In the genomic region with DNA sequence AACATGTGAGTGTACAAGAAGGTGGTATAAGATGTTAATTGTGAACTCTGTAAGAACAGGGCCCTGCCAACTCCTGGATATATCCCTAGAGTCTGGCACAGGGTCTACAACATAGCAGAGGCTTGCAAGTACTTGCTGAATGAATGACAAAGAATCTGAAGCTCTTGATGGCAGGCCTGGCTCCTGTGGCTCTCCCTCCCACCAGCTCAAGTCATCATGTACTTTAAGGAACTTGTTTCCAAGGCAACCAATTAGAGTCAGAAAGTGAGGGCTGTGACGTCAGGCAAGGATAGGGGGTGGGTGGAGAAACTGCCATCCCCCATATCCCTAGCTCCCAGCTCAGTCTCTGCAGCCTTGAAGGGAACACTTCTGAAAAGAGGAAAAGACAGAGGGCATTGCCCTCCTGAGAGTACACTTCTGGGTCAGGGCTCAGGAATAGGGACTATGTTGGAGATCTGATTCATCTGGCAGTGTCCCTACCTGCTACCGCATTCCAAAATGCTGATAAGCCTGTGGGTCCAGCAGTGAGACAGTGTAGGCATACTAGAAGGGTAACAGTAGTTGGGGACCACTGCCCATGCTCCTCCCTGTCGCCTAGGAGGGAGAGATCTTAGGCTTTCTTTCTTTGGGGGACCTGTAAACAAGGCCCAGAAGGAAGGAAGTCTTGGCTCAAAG, we compare ENCODE assay signal across 22 cellular contexts. TPM values are rescaled to one million over a fixed set of nuclear protein-coding genes. Genes with fewer than 3 reads are reported as not detected.
A peak's percentile ranks its signal among the peaks of the same experiment; 100 is the strongest.
DNase-seq lines count a peak whose midpoint lies in the region; ATAC-seq, FAIRE-seq and TF ChIP-seq lines count a peak whose summit lies in the region.
"Had no signal": no experiment of that assay in that cellular context is flagged by ENCODE, and none has a peak within 500 bp of the region (broad histone marks: within the 10 kb centered on the region; RNA-seq: fewer than 3 reads in every experiment).

No MANE protein-coding gene starts in this region.

- H2BK120ac ChIP-seq in H1 (replicated peaks; ENCODE audit: low read depth, low read length): no peak overlapping the region

- no peak overlapping the region for H4K91ac ChIP-seq in H1 (replicated peaks; ENCODE audit: insufficient read length, low read length)

- H3K23ac ChIP-seq in H1 (ENCODE audit: insufficient read length): no peak overlapping the region

- no peak overlapping the region for H2AFZ ChIP-seq in GM23248
- H2AFZ ChIP-seq in H1 (ENCODE audit: low read length): peak overlapping the region; percentile 24; the same call in 1 of the 2 replicates
- no peak overlapping the region for H2AFZ ChIP-seq in neural progenitor cell (replicated peaks)

- no peak overlapping the region for H3K56ac ChIP-seq in H1 (replicated peaks; ENCODE audit: insufficient read length, low read depth, low read length)

- no peak overlapping the region for H4K5ac ChIP-seq in H1 (ENCODE audit: insufficient read length, low read depth, low read length)

- H3K4me3 Mint-ChIP-seq in neural progenitor cell (no peak overlapping the region), natural killer cell (no peak overlapping the region)
- H3K4me3 Mint-ChIP-seq: activated CD8-positive, alpha-beta T cell treated with anti-CD3 and anti-CD28 coated beads, Interleukin-2, amount 10 ng/mL, durations not matched to agents 7 days and 5 days; neural crest cell had no signal

- H3K36me3 ChIP-seq in GM23248 (ENCODE audit: low read depth): no peaks in the 10 kb centered on the region
- no peaks in the 10 kb centered on the region for H3K36me3 ChIP-seq in H1 (ENCODE audit: control insufficient read depth in 2 of 4, insufficient read depth in 4 of 4, low read length in 3 of 4)
- no peaks in the 10 kb centered on the region for H3K36me3 ChIP-seq in neural progenitor cell
- H3K36me3 ChIP-seq: HAP-1, sigmoid colon, thoracic aorta had no signal

- CTCF ChIA-PET in H1 (lab: Charles Lee; ENCODE audit: partially characterized antibody): interaction anchor here (0.6 to 2.1 kb wide), 9 partner anchors 9 to 276 kb away, joined by 3 to 9 read pairs (median 3); no protein-coding TSS in a partner anchor

- no peak overlapping the region for H3K4ac ChIP-seq in H1 (replicated peaks; ENCODE audit: insufficient read length, low read depth, low read length)

- H3K27me3 ChIP-seq in GM23248 (replicated peaks; ENCODE audit: insufficient read depth) (peaks cover 24% of the 10 kb centered on the region), H1 (replicated peaks in 1 of 4; ENCODE audit: control insufficient read depth in 3 of 4, extremely low read depth in 1 of 4, insufficient read depth in 3 of 4, low read length in 3 of 4) (no peaks in the 10 kb centered on the region), neural progenitor cell (no peaks in the 10 kb centered on the region)

- H3K9ac ChIP-seq in GM23248: no peak overlapping the region
- no peak overlapping the region for H3K9ac ChIP-seq in H1 (replicated peaks in 1 of 4; ENCODE audit: extremely low read depth in 1 of 4, low read depth in 3 of 4, low read length in 3 of 4)
- no peak overlapping the region for H3K9ac ChIP-seq in neural progenitor cell

- POLR2A ChIA-PET in H1 (lab: Charles Lee; ENCODE audit: partially characterized antibody): interaction anchor here (0.6 to 1.7 kb wide), 2 partner anchors 9 to 54 kb away, joined by 3 to 6 read pairs; no protein-coding TSS in a partner anchor

- H2AK5ac ChIP-seq in H1 (ENCODE audit: low read depth, low read length): no peak overlapping the region

- H4K20me1 ChIP-seq in GM23248 (ENCODE audit: insufficient read depth) (no peaks in the 10 kb centered on the region), H1 (replicated peaks in 1 of 2; ENCODE audit: control insufficient read depth in 1 of 2, insufficient read depth in 2 of 2, low read length in 2 of 2) (no peaks in the 10 kb centered on the region), neural progenitor cell (ENCODE audit: low read depth) (no peaks in the 10 kb centered on the region)

- in situ Hi-C loops in GM23248 (cut with MboI): no loop called here

- no peak overlapping the region for H2BK12ac ChIP-seq in H1 (ENCODE audit: low read depth, low read length)

- intact Hi-C loops in natural killer cell (cut with micrococcal nuclease): no loop called here

- FAIRE-seq in H1 (lab: Jason Lieb, UNC): no peak
- FAIRE-seq: G401.6, GM12892, islet of Langerhans had no signal

- H3K4me3 ChIP-seq in GM23248 (no peak overlapping the region), H1 (ENCODE audit: extremely low read depth in 1 of 4, insufficient read depth in 2 of 4, low read depth in 3 of 4, low read length in 4 of 4) (no peak overlapping the region), neural progenitor cell (no peak overlapping the region)
- H3K4me3 ChIP-seq: coronary artery, HAP-1, sigmoid colon, thoracic aorta had no signal

- H3K4me1 ChIP-seq in GM23248 (ENCODE audit: insufficient read depth) (no peaks in the 10 kb centered on the region), H1 (replicated peaks in 1 of 4; ENCODE audit: control insufficient read depth in 3 of 4, insufficient read depth in 4 of 4, low read length in 3 of 4) (peaks cover 0 to 3% (median 0%) of the 10 kb centered on the region in 4 experiments; a peak in 2 of 7 replicates), neural progenitor cell (peaks cover 43% of the 10 kb centered on the region)
- H3K4me1 ChIP-seq: Caco-2, HAP-1, sigmoid colon had no signal

- no peaks in the 10 kb centered on the region for H3K79me2 ChIP-seq in GM23248 (ENCODE audit: insufficient read depth)
- no peaks in the 10 kb centered on the region for H3K79me2 ChIP-seq in H1 (ENCODE audit: control insufficient read depth in 1 of 2, insufficient read depth in 2 of 2, low read length in 2 of 2)
- H3K79me2 ChIP-seq in neural progenitor cell (ENCODE audit: low read depth): no peaks in the 10 kb centered on the region

- H2BK15ac ChIP-seq in H1 (ENCODE audit: low read length): no peak overlapping the region

- peak overlapping the region; percentile 55 for H3K27ac Mint-ChIP-seq in neural progenitor cell
- no peak overlapping the region for H3K27ac Mint-ChIP-seq in natural killer cell
- H3K27ac Mint-ChIP-seq: activated CD8-positive, alpha-beta T cell treated with anti-CD3 and anti-CD28 coated beads, Interleukin-2, amount 10 ng/mL, durations not matched to agents 7 days and 5 days had no signal

- DNase-seq in GM23248 (peak; percentile 38), SK-N-DZ (ENCODE audit: low spot score) (peak; percentile 55), H1 (ENCODE audit: low read depth in 1 of 2, low spot score in 2 of 2) (no peak), neural progenitor cell (ENCODE audit: low spot score) (peak; percentile 75), HT-29 (ENCODE audit: low spot score) (no peak), natural killer cell (no peak)
- DNase-seq: activated CD8-positive, alpha-beta T cell treated with anti-CD3 and anti-CD28 coated beads, Interleukin-2, amount 10 ng/mL, durations not matched to agents 7 days and 5 days; amniotic stem cell; Caco-2; NCI-H774; sigmoid colon; stimulated activated CD4-positive, alpha-beta T cell treated with anti-CD3 and anti-CD28 coated beads, Interleukin-2, amount 100 ng/mL, for 24 hours had no signal

- no peak for TF ChIP-seq RAD21 in H1 (IDR thresholded peaks at IDR 0.05 in 1 of 2, conservative IDR thresholded peaks at IDR 0.05 in 1 of 2; ENCODE audit: low read depth in 2 of 2, low read length in 2 of 2)

- no peaks in the 10 kb centered on the region for H3K36me3 Mint-ChIP-seq in neural progenitor cell
- H3K36me3 Mint-ChIP-seq in natural killer cell: no peaks in the 10 kb centered on the region

- peaks cover 45% of the 10 kb centered on the region for H3K4me1 Mint-ChIP-seq in neural progenitor cell
- H3K4me1 Mint-ChIP-seq in natural killer cell: no peaks in the 10 kb centered on the region

- H3F3A ChIP-seq in GM23248 (ENCODE audit: insufficient read depth): no peaks in the 10 kb centered on the region
- H3F3A ChIP-seq in neural progenitor cell (ENCODE audit: low read depth): peaks cover 21% of the 10 kb centered on the region

- TF ChIP-seq POLR2A in H1 (IDR thresholded peaks at IDR 0.05; ENCODE audit: control extremely low read depth in 1 of 2, low read depth in 2 of 2, low read length in 2 of 2): no peak

- H3K79me1 ChIP-seq in H1 (ENCODE audit: low read depth, low read length): no peaks in the 10 kb centered on the region

- H3K18ac ChIP-seq in H1 (ENCODE audit: extremely low read depth, low read length): no peak overlapping the region

- no peak overlapping the region for H2BK5ac ChIP-seq in H1 (ENCODE audit: low read depth, low read length)

- H3K27me3 Mint-ChIP-seq in neural progenitor cell (ENCODE audit: insufficient read depth, low read depth): peaks cover 4% of the 10 kb centered on the region
- peaks cover 8 to 21% of the 10 kb centered on the region in 2 donors for H3K27me3 Mint-ChIP-seq in natural killer cell (ENCODE audit: low read depth in 2 of 2)

- H2BK20ac ChIP-seq in H1 (ENCODE audit: low read length): no peak overlapping the region

- no peak overlapping the region for H3K27ac ChIP-seq in GM23248
- no peak overlapping the region for H3K27ac ChIP-seq in H1 (ENCODE audit: low read depth, low read length)
- no peak overlapping the region for H3K27ac ChIP-seq in neural progenitor cell
- H3K27ac ChIP-seq: coronary artery, sigmoid colon, thoracic aorta, VCaP had no signal

- no peaks in the 10 kb centered on the region for H3K23me2 ChIP-seq in H1 (ENCODE audit: low read depth, low read length)

- no peaks in the 10 kb centered on the region for H3K9me3 ChIP-seq in GM23248 (ENCODE audit: low read depth)
- no peaks in the 10 kb centered on the region for H3K9me3 ChIP-seq in H1 (ENCODE audit: insufficient read depth in 2 of 2, low read depth in 1 of 2, low read length in 1 of 2)
- no peaks in the 10 kb centered on the region for H3K9me3 ChIP-seq in neural progenitor cell (ENCODE audit: low read depth)
- H3K9me3 ChIP-seq: Caco-2, HAP-1, sigmoid colon, thoracic aorta had no signal

- TF ChIP-seq CTCF in H1 (IDR thresholded peaks at IDR 0.05; ENCODE audit: control extremely low read depth in 1 of 3, insufficient read depth in 1 of 3, low read depth in 1 of 3, low read length in 3 of 3): no peak
- TF ChIP-seq CTCF in neural progenitor cell (IDR thresholded peaks at IDR 0.05): no peak
- TF ChIP-seq CTCF in natural killer cell (IDR thresholded peaks at IDR 0.05): no peak

- H3K4me2 ChIP-seq in GM23248 (ENCODE audit: unreplicated experiment): no peak overlapping the region
- no peak overlapping the region for H3K4me2 ChIP-seq in H1 (ENCODE audit: insufficient read depth in 1 of 2, low read depth in 2 of 2, low read length in 2 of 2)
- peak overlapping the region; percentile 35 for H3K4me2 ChIP-seq in neural progenitor cell

- 57 to 65% methylated on average over 3 of the region's 3 CpGs for WGBS in GM23248 (ENCODE audit: low coverage in 1 of 2, low lambda C conversion rate in 2 of 2, missing lambda C conversion rate in 2 of 2), 2 experiments
- 72% methylated on average over 3 of the region's 3 CpGs; no CpG with 5 or more reads in 1 of the 2 experiments for WGBS in H1 (ENCODE audit: extremely low coverage in 1 of 2, insufficient coverage in 1 of 2, insufficient read length in 1 of 2, insufficient replicate concordance in 2 of 2, low coverage in 1 of 2, low lambda C conversion rate in 2 of 2, missing lambda C conversion rate in 1 of 2), 2 experiments

- TF ChIP-seq EP300 in H1 (IDR thresholded peaks at IDR 0.05; ENCODE audit: borderline replicate concordance in 1 of 2, low read depth in 2 of 2, low read length in 2 of 2): no peak

- no peak for ATAC-seq in GM18502 (IDR thresholded peaks at IDR 0.05; ENCODE audit: poor library complexity, unreplicated experiment)
- no peak for ATAC-seq in natural killer cell
- no peak for ATAC-seq in GM21528 (IDR thresholded peaks at IDR 0.05; ENCODE audit: low FRiP score, unreplicated experiment)
- ATAC-seq: activated CD8-positive, alpha-beta T cell treated with anti-CD3 and anti-CD28 coated beads, Interleukin-2, amount 10 ng/mL, durations not matched to agents 7 days and 5 days had no signal

- H3K9me3 Mint-ChIP-seq in neural progenitor cell: no peaks in the 10 kb centered on the region
- no peaks in the 10 kb centered on the region for H3K9me3 Mint-ChIP-seq in natural killer cell
- H3K9me3 Mint-ChIP-seq: neural crest cell had no signal

- H3K14ac ChIP-seq in H1 (ENCODE audit: insufficient read length): no peak overlapping the region

- H4K8ac ChIP-seq in H1 (ENCODE audit: extremely low read depth, insufficient read depth, low read length): no peak overlapping the region

- no peaks in the 10 kb centered on the region for H3K9me2 ChIP-seq in GM23248 (ENCODE audit: insufficient read depth)

RNA-seq across cellular contexts. Expression of a gene that starts 34.6 kb away (rescaled TPM):
- total RNA-seq in GM23248 (2014; rRNA removed; shearing (Covaris generic)): 8.4 and 10.5 TPM in 2 replicates
- polyA plus RNA-seq in GM23248 (2016; fragmentation: Nextera tagmentation; extraction: Ambion mirVana) (11.0 and 11.4 TPM in 2 replicates), H1 (2011; rRNA removed) (8.2 and 9.9 TPM in 2 replicates)
- 8.8 and 9.5 TPM in 2 replicates for polyA plus RNA-seq in SK-N-DZ (2014; cell fraction: cytosol; rRNA removed)
- polyA plus RNA-seq in SK-N-DZ (2014; cell fraction: nucleus; rRNA removed): 5.6 and 6.8 TPM in 2 replicates
- total RNA-seq in H1 (2021; fragmentation: NEBNext Ultra II Directional; extraction: Animal tissue kit (Norgen Biotek cat#: 25700)): 24.7 and 28.1 TPM in 2 replicates
- 12.2 TPM for polyA plus RNA-seq in H1 (2011; cell fraction: cytosol; rRNA removed)
- polyA plus RNA-seq in H1 (2011; cell fraction: nucleus; rRNA removed): 7.7 TPM
- 8.9 to 15.0 TPM (median 11.0 TPM) in 4 replicates for polyA plus RNA-seq in H1 (2012, experiment 1 of 2)
- polyA plus RNA-seq in H1 (2012, experiment 2 of 2): 1.4 TPM
- polyA plus RNA-seq in H1 (2013, experiment 1 of 2): 6.5 TPM
- 6.5 TPM for polyA plus RNA-seq in H1 (2013, experiment 2 of 2)
- polyA minus RNA-seq in H1 (2011; rRNA and poly(A)+ RNA removed): 29.2 TPM in 2 replicates
- 13.4 TPM for polyA minus RNA-seq in H1 (2011; cell fraction: cytosol; rRNA and poly(A)+ RNA removed)
- 14.2 TPM for polyA minus RNA-seq in H1 (2011; cell fraction: nucleus; rRNA and poly(A)+ RNA removed)
- total RNA-seq in neural progenitor cell (ENCODE audit: low replicate concordance) (23.5 and 25.4 TPM in 2 replicates), natural killer cell (10 to 100 TPM; 13.5 to 22.8 (median 15.2) TPM)
- 3.0 TPM in 2 replicates for total RNA-seq in HT-29 (2014; rRNA removed; shearing (Covaris generic))

Comparison
In these comparisons a context has a peak if more than half of its experiments do, and no peak if none do; other contexts are left out.
1. DNase-seq: peak in GM23248 (single experiment), SK-N-DZ (single experiment) and neural progenitor cell (single experiment); none in H1 (0 of 2), HT-29 (single experiment) and natural killer cell (single experiment).